In genomic region chr17:17698371-17698770, GRCh38 we compare ENCODE assay signal across 1 cellular context.
TF ChIP-seq lines count a peak whose summit lies in the region.

No MANE protein-coding gene starts in this region.

TF ChIP-seq in HCT116, 20 proteins besides CTCF, POLR2A, EP300 and RAD21 (continued from another document):
- no peak for TF ChIP-seq REST (IDR thresholded peaks at IDR 0.05; ENCODE audit: low read depth)
- no peak for TF ChIP-seq JUND (IDR thresholded peaks at IDR 0.05)
- TF ChIP-seq ZNF274 (IDR thresholded peaks at IDR 0.05; ENCODE audit: low read depth, low read length), result no peak
- TF ChIP-seq SP1 (IDR thresholded peaks at IDR 0.05; ENCODE audit: low read depth), result no peak
- TF ChIP-seq ELF1 (IDR thresholded peaks at IDR 0.05; ENCODE audit: borderline replicate concordance, low read depth), result no peak
- TF ChIP-seq ZFX (IDR thresholded peaks at IDR 0.05), result no peak
- no peak for TF ChIP-seq EZH2phosphoT487 (IDR thresholded peaks at IDR 0.05; ENCODE audit: borderline replicate concordance)
- TF ChIP-seq POLR2AphosphoS5 (IDR thresholded peaks at IDR 0.05; ENCODE audit: low read depth, low read length), result no peak
